ENCODE assay signal across 20 cellular contexts in the genomic region with DNA sequence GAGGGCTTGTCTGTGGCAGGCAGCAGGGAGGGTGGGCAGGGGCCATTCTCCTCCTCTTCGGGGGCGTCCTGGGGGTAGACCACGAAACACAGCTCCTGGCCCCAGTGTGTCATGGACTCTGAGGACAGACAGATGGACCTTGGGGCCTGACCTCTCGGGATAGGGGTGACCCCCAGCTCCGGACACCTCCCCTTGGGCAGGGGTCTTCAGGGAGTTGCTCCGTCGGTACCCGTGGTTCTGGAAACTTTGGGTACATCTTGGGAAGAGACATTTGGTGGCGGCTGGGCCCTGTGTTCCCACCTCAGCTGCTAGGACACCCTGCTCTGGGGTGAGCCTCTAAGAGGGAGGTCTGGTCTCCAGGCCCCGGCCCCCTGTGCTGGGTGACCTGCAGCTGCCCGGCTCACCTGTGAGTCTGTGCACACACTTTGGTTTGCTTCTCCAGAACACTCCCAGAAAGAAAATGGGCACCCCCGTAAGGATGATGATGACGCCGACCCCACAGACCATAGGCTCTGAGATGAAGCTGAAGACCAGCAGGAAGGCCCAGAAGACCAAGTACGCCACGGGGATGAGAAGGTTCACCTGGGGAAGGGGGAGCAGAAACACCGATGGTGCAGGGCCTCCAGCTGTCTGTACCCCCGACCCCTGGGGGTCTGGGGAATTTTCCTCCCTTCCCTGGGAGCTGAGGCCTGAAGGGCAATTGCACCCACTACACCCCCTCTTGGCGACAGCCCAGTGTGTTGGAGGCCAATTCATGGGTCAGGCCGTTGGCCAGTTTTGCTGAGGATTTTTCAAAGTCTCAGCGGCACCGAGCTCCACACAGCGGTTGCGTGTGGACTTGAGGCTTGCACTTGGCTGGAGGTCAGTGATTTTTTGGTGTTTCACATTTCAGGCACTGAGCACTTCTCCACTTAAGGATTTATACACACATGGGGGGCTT. TPM values are rescaled to one million over a fixed set of nuclear protein-coding genes. Genes with fewer than 3 reads are reported as not detected.
DNase-seq lines count a peak whose midpoint lies in the region; ATAC-seq, FAIRE-seq and TF ChIP-seq lines count a peak whose summit lies in the region.
"Had no signal": no experiment of that assay in that cellular context is flagged by ENCODE, and none has a peak within 500 bp of the region (broad histone marks: within the 10 kb centered on the region; RNA-seq: fewer than 3 reads in every experiment).

No MANE protein-coding gene starts in this region.

- FAIRE-seq in kidney (lab: Jason Lieb, UNC) = no peak

- no peaks in the 10 kb centered on the region for H3K27me3 ChIP-seq in heart right ventricle
- no peaks in the 10 kb centered on the region for H3K27me3 ChIP-seq in psoas muscle (ENCODE audit: insufficient read depth in 3 of 3, low read length in 2 of 3)

- H3K9me3 Mint-ChIP-seq in activated T-helper 17 cell treated with anti-CD3 and anti-CD28 coated beads, Interleukin-2, amount 50 U/mL, for 72 hours = no peaks in the 10 kb centered on the region
- H3K9me3 Mint-ChIP-seq in activated CD4-positive, alpha-beta T cell treated with anti-CD3 and anti-CD28 coated beads for 36 hours (ENCODE audit: low read depth) = no peaks in the 10 kb centered on the region

- H3K4me3 ChIP-seq in heart right ventricle (no peak overlapping the region), HEK293 (ENCODE audit: low read depth, low read length) (no peak overlapping the region), kidney (ENCODE audit: low read length in 2 of 2) (no peak overlapping the region), psoas muscle (no peak overlapping the region)

- H3K36me3 Mint-ChIP-seq in activated T-helper 17 cell treated with anti-CD3 and anti-CD28 coated beads, Interleukin-2, amount 50 U/mL, for 72 hours (ENCODE audit: low read depth) = no peaks in the 10 kb centered on the region
- H3K36me3 Mint-ChIP-seq in activated CD4-positive, alpha-beta T cell treated with anti-CD3 and anti-CD28 coated beads for 36 hours (ENCODE audit: low read depth) = no peaks in the 10 kb centered on the region

- no peak overlapping the region for H3K27ac Mint-ChIP-seq in activated T-helper 17 cell treated with anti-CD3 and anti-CD28 coated beads, Interleukin-2, amount 50 U/mL, for 72 hours
- no peak overlapping the region for H3K27ac Mint-ChIP-seq in activated CD4-positive, alpha-beta T cell treated with anti-CD3 and anti-CD28 coated beads for 36 hours

- ATAC-seq in Right ventricle myocardium inferior = peak; percentile 32
- no peak for ATAC-seq in heart right ventricle
- ATAC-seq in psoas muscle = peak in 1 of 4 donors; percentile 17
- ATAC-seq in activated T-helper 17 cell treated with anti-CD3 and anti-CD28 coated beads, Interleukin-2, amount 50 U/mL, for 72 hours (replicated peaks) = no peak
- ATAC-seq in activated CD4-positive, alpha-beta T cell treated with anti-CD3 and anti-CD28 coated beads for 36 hours = no peak

- H3K27me3 Mint-ChIP-seq in activated T-helper 17 cell treated with anti-CD3 and anti-CD28 coated beads, Interleukin-2, amount 50 U/mL, for 72 hours = no peaks in the 10 kb centered on the region
- no peaks in the 10 kb centered on the region for H3K27me3 Mint-ChIP-seq in activated CD4-positive, alpha-beta T cell treated with anti-CD3 and anti-CD28 coated beads for 36 hours

- H3K9ac ChIP-seq in kidney (ENCODE audit: low read length in 2 of 2) = no peak overlapping the region

- POLR2A ChIA-PET in HEK293 (lab: Yijun Ruan, JAX) = interaction anchor here (0.5 to 1.2 kb wide), 3 partner anchors 12 to 128 kb away, joined by 4 to 5 read pairs (median 4); partner anchors contain the start of gene GPATCH1
- POLR2A ChIA-PET in activated CD4-positive, alpha-beta T cell treated with anti-CD3 and anti-CD28 coated beads for 36 hours (lab: Charles Lee) = no interaction called here

- H3K36me3 ChIP-seq in heart right ventricle (peaks cover 0 to 32% (median 6%) of the 10 kb centered on the region in 9 donors), HEK293 (ENCODE audit: control insufficient read depth in 2 of 2, insufficient read depth in 1 of 2, low read length in 2 of 2) (peaks cover 12 to 29% of the 10 kb centered on the region in 2 experiments), kidney (ENCODE audit: control insufficient read depth in 1 of 2, insufficient read depth in 2 of 2, low read length in 2 of 2) (no peaks in the 10 kb centered on the region), psoas muscle (ENCODE audit: insufficient read depth in 1 of 2, low read depth in 1 of 2) (peaks cover 0 to 27% of the 10 kb centered on the region in 2 donors)

- intact Hi-C loops in Right ventricle myocardium inferior (cut with DNase I) = no loop called here
- intact Hi-C loops in heart right ventricle (cut with DNase I) = no loop called here
- intact Hi-C loops in kidney (cut with DNase I) = no loop called here
- intact Hi-C loops in psoas muscle (cut with DNase I) = no loop called here
- intact Hi-C loops in activated CD4-positive, alpha-beta T cell treated with anti-CD3 and anti-CD28 coated beads for 36 hours (cut with DNase I, micrococcal nuclease) = no loop called here

- H3K4me3 Mint-ChIP-seq in activated T-helper 17 cell treated with anti-CD3 and anti-CD28 coated beads, Interleukin-2, amount 50 U/mL, for 72 hours = no peak overlapping the region
- no peak overlapping the region for H3K4me3 Mint-ChIP-seq in activated CD4-positive, alpha-beta T cell treated with anti-CD3 and anti-CD28 coated beads for 36 hours

- H3K27ac ChIP-seq in heart right ventricle = no peak overlapping the region
- no peak overlapping the region for H3K27ac ChIP-seq in HEK293 (ENCODE audit: extremely low read depth, low read depth, low read length)
- H3K27ac ChIP-seq in kidney (ENCODE audit: low read depth in 2 of 2, low read length in 2 of 2) = no peak overlapping the region
- H3K27ac ChIP-seq in psoas muscle = no peak overlapping the region
- H3K27ac ChIP-seq: HL-60 had no signal

- H3K4me1 ChIP-seq in heart right ventricle = peaks cover 0 to 7% (median 0%) of the 10 kb centered on the region in 9 donors
- H3K4me1 ChIP-seq in HEK293 (ENCODE audit: control insufficient read depth, insufficient read depth, low read length) = no peaks in the 10 kb centered on the region
- peaks cover 0 to 4% of the 10 kb centered on the region in 2 donors for H3K4me1 ChIP-seq in kidney (ENCODE audit: control insufficient read depth in 1 of 2, insufficient read depth in 1 of 2, low read depth in 1 of 2, low read length in 2 of 2)
- no peaks in the 10 kb centered on the region for H3K4me1 ChIP-seq in psoas muscle
- H3K4me1 ChIP-seq: Caco-2 had no signal

- DNase-seq in Right ventricle myocardium inferior (ENCODE audit: missing footprints) = peak; percentile 59
- DNase-seq in heart right ventricle = no peak
- peak; percentile 51 for DNase-seq in kidney
- peak; percentile 43 to 68 for DNase-seq in psoas muscle
- DNase-seq in activated CD4-positive, alpha-beta T cell treated with anti-CD3 and anti-CD28 coated beads for 48 hours = no peak
- DNase-seq in activated CD4-positive, alpha-beta T cell treated with anti-CD3 and anti-CD28 coated beads for 36 hours = no peak
- DNase-seq: 8988T, Caco-2, HCEC 1CT, KG1, NCI-H1105 treated with DMSO at 0.1 percent for 48 hours, NCI-H187 treated with DMSO at 0.1 percent for 48 hours, NCI-H2171 treated with DMSO at 0.1 percent for 48 hours, NCI-H774, SHP77 had no signal

- WGBS in heart right ventricle, 2 donors = 84 to 85% methylated on average over 24 of the region's 24 CpGs
- WGBS in psoas muscle, 3 donors = 72 to 80% (median 75%) methylated on average over 23 to 24 of the region's 24 CpGs

- H3K9me3 ChIP-seq in heart right ventricle (no peaks in the 10 kb centered on the region), HEK293 (ENCODE audit: control insufficient read depth, insufficient read depth, low read depth, low read length) (no peaks in the 10 kb centered on the region), kidney (ENCODE audit: control insufficient read depth in 1 of 2, low read length in 2 of 2) (no peaks in the 10 kb centered on the region), psoas muscle (no peaks in the 10 kb centered on the region)
- H3K9me3 ChIP-seq: Caco-2 had no signal

- CTCF ChIA-PET in HEK293 (lab: Yijun Ruan, JAX) = interaction anchor here (0.5 to 1.4 kb wide), 7 partner anchors 12 to 207 kb away, joined by 3 to 5 read pairs (median 3); no protein-coding TSS in a partner anchor
- CTCF ChIA-PET in activated CD4-positive, alpha-beta T cell treated with anti-CD3 and anti-CD28 coated beads for 36 hours (lab: Charles Lee) = interaction anchor here (0.8 kb wide), 1 partner anchor 26 kb away, joined by 3 read pairs; no protein-coding TSS in a partner anchor

- H3K4me1 Mint-ChIP-seq in activated T-helper 17 cell treated with anti-CD3 and anti-CD28 coated beads, Interleukin-2, amount 50 U/mL, for 72 hours = no peaks in the 10 kb centered on the region
- no peaks in the 10 kb centered on the region for H3K4me1 Mint-ChIP-seq in activated CD4-positive, alpha-beta T cell treated with anti-CD3 and anti-CD28 coated beads for 36 hours

- TF ChIP-seq CTCF in heart right ventricle (IDR thresholded peaks at IDR 0.05) (peak in 2 of 9 donors; percentile 11 to 25), HEK293 (tag by site-specific recombination; IDR thresholded peaks at IDR 0.05) (no peak), kidney (IDR thresholded peaks at IDR 0.05; ENCODE audit: borderline replicate concordance, extremely low read depth, insufficient read depth) (no peak), psoas muscle (IDR thresholded peaks at IDR 0.05) (no peak)

TF ChIP-seq in HEK293, 187 proteins besides CTCF, POLR2A, EP300 and RAD21 (continues in another document):
- TF ChIP-seq ZNF248 (tag by site-specific recombination; IDR thresholded peaks at IDR 0.05) = no peak

RNA-seq across cellular contexts. Expression of gene LRP3, which starts 15.0 kb away (rescaled TPM):
- total RNA-seq in Right ventricle myocardium inferior (17.8 TPM), heart right ventricle (10 to 100 TPM; 13.7 to 23.6 (median 16.3) TPM), kidney (23.8 TPM), psoas muscle (10 to 100 TPM; 16.1 to 23.9 (median 19.6) TPM)
- polyA plus RNA-seq in heart right ventricle (1 to 10 TPM; 8.5 to 9.9 TPM), kidney (ENCODE audit: insufficient read depth, low read depth, low replicate concordance) (13.9 TPM), psoas muscle (10 to 100 TPM; 10.7 to 25.1 (median 15.9) TPM)
- total RNA-seq in activated T-helper 17 cell treated with anti-CD3 and anti-CD28 coated beads, Interleukin-2, amount 50 U/mL, for 72 hours = not detected
- under 1 TPM; 0.37 TPM for total RNA-seq in activated CD4-positive, alpha-beta T cell treated with anti-CD3 and anti-CD28 coated beads for 36 hours

RNA-seq across cellular contexts. Expression of gene SLC7A10, which starts 16.5 kb away (rescaled TPM):
- 0.32 TPM for total RNA-seq in Right ventricle myocardium inferior
- under 1 TPM in 3 of 10 donors, not detected in 7; 0.31 to 0.70 (median 0.64) TPM for total RNA-seq in heart right ventricle
- under 1 TPM; 0.61 to 0.66 TPM for polyA plus RNA-seq in heart right ventricle
- total RNA-seq in kidney = not detected
- polyA plus RNA-seq in kidney (ENCODE audit: insufficient read depth, low read depth, low replicate concordance) = 0.41 TPM
- total RNA-seq in psoas muscle = under 1 TPM in 1 of 4 donors, not detected in 3; 0.13 TPM
- under 1 TPM; 0.03 to 0.43 (median 0.15) TPM for polyA plus RNA-seq in psoas muscle
- total RNA-seq in activated T-helper 17 cell treated with anti-CD3 and anti-CD28 coated beads, Interleukin-2, amount 50 U/mL, for 72 hours = not detected
- total RNA-seq in activated CD4-positive, alpha-beta T cell treated with anti-CD3 and anti-CD28 coated beads for 36 hours = not detected
- total RNA-seq: Caco-2, MCF 10A, NCI-H460 had no signal

Comparison
In these comparisons a context has a peak if more than half of its experiments do, and no peak if none do; other contexts are left out.
1. DNase-seq: peak in Right ventricle myocardium inferior (single experiment), kidney (single experiment) and psoas muscle (2 of 2); none in heart right ventricle (0 of 2), activated CD4-positive, alpha-beta T cell treated with anti-CD3 and anti-CD28 coated beads for 48 hours (single experiment) and activated CD4-positive, alpha-beta T cell treated with anti-CD3 and anti-CD28 coated beads for 36 hours (single experiment).
2. RNA of gene LRP3, which starts 15.0 kb away (total RNA-seq): 23.8 TPM in kidney (single experiment), 16.1 to 23.9 TPM in psoas muscle, 17.8 TPM in Right ventricle myocardium inferior (single experiment) and 13.7 to 23.6 TPM in heart right ventricle; 0.37 TPM in activated CD4-positive, alpha-beta T cell treated with anti-CD3 and anti-CD28 coated beads for 36 hours and not detected in activated T-helper 17 cell treated with anti-CD3 and anti-CD28 coated beads, Interleukin-2, amount 50 U/mL, for 72 hours; every median in the first group is over 10 times any median in the second.